ENCODE assay signal across 1 cellular context in the genomic region with DNA sequence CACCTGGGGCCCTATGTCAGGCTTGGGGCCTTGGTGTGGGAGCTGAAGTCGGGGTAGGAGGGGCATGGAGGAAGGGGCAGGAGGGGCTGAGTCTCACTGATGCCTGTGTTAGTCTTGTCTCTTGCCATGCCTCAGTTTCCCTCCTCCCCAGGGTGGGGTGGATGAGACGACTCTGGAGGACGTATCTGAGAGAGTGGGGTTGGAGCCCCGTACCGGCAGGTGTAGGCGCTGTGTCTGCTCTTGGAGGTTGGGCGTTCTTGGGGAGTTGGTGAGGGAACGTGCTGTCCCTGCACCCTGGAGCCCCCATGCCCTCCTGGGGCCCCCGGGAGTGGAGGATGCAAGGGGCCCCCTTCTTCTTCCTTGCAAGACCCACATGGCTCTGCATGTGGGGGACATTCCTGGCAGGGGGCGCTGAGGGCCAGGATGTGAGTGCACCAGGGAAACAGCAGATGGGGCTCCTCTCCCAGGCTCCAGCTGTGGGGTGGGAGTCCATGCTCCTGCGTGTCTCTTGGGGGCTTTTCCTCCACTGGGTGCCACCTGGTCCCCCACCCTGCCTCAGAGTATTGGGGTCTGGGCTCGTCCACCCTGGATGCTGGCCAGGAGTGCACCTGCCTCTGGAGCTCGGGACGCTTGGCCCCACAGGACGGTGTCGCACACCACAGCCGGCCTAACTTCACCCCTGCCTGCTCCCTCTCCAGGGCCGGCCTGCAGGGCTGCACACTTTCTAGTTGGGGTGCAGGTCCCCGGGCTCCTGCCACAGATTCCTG.
TF ChIP-seq lines count a peak whose summit lies in the region.

No MANE protein-coding gene starts in this region.

TF ChIP-seq in K562, 482 proteins besides CTCF, POLR2A, EP300 and RAD21 (continued from another document and continues in another):
- TF ChIP-seq, protein P1, sequence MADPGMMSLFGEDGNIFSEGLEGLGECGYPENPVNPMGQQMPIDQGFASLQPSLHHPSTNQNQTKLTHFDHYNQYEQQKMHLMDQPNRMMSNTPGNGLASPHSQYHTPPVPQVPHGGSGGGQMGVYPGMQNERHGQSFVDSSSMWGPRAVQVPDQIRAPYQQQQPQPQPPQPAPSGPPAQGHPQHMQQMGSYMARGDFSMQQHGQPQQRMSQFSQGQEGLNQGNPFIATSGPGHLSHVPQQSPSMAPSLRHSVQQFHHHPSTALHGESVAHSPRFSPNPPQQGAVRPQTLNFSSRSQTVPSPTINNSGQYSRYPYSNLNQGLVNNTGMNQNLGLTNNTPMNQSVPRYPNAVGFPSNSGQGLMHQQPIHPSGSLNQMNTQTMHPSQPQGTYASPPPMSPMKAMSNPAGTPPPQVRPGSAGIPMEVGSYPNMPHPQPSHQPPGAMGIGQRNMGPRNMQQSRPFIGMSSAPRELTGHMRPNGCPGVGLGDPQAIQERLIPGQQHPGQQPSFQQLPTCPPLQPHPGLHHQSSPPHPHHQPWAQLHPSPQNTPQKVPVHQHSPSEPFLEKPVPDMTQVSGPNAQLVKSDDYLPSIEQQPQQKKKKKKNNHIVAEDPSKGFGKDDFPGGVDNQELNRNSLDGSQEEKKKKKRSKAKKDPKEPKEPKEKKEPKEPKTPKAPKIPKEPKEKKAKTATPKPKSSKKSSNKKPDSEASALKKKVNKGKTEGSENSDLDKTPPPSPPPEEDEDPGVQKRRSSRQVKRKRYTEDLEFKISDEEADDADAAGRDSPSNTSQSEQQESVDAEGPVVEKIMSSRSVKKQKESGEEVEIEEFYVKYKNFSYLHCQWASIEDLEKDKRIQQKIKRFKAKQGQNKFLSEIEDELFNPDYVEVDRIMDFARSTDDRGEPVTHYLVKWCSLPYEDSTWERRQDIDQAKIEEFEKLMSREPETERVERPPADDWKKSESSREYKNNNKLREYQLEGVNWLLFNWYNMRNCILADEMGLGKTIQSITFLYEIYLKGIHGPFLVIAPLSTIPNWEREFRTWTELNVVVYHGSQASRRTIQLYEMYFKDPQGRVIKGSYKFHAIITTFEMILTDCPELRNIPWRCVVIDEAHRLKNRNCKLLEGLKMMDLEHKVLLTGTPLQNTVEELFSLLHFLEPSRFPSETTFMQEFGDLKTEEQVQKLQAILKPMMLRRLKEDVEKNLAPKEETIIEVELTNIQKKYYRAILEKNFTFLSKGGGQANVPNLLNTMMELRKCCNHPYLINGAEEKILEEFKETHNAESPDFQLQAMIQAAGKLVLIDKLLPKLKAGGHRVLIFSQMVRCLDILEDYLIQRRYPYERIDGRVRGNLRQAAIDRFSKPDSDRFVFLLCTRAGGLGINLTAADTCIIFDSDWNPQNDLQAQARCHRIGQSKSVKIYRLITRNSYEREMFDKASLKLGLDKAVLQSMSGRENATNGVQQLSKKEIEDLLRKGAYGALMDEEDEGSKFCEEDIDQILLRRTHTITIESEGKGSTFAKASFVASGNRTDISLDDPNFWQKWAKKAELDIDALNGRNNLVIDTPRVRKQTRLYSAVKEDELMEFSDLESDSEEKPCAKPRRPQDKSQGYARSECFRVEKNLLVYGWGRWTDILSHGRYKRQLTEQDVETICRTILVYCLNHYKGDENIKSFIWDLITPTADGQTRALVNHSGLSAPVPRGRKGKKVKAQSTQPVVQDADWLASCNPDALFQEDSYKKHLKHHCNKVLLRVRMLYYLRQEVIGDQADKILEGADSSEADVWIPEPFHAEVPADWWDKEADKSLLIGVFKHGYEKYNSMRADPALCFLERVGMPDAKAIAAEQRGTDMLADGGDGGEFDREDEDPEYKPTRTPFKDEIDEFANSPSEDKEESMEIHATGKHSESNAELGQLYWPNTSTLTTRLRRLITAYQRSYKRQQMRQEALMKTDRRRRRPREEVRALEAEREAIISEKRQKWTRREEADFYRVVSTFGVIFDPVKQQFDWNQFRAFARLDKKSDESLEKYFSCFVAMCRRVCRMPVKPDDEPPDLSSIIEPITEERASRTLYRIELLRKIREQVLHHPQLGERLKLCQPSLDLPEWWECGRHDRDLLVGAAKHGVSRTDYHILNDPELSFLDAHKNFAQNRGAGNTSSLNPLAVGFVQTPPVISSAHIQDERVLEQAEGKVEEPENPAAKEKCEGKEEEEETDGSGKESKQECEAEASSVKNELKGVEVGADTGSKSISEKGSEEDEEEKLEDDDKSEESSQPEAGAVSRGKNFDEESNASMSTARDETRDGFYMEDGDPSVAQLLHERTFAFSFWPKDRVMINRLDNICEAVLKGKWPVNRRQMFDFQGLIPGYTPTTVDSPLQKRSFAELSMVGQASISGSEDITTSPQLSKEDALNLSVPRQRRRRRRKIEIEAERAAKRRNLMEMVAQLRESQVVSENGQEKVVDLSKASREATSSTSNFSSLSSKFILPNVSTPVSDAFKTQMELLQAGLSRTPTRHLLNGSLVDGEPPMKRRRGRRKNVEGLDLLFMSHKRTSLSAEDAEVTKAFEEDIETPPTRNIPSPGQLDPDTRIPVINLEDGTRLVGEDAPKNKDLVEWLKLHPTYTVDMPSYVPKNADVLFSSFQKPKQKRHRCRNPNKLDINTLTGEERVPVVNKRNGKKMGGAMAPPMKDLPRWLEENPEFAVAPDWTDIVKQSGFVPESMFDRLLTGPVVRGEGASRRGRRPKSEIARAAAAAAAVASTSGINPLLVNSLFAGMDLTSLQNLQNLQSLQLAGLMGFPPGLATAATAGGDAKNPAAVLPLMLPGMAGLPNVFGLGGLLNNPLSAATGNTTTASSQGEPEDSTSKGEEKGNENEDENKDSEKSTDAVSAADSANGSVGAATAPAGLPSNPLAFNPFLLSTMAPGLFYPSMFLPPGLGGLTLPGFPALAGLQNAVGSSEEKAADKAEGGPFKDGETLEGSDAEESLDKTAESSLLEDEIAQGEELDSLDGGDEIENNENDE (IDR thresholded peaks at IDR 0.05; ENCODE audit: low read depth, low read length), result no peak
- TF ChIP-seq, protein P2, sequence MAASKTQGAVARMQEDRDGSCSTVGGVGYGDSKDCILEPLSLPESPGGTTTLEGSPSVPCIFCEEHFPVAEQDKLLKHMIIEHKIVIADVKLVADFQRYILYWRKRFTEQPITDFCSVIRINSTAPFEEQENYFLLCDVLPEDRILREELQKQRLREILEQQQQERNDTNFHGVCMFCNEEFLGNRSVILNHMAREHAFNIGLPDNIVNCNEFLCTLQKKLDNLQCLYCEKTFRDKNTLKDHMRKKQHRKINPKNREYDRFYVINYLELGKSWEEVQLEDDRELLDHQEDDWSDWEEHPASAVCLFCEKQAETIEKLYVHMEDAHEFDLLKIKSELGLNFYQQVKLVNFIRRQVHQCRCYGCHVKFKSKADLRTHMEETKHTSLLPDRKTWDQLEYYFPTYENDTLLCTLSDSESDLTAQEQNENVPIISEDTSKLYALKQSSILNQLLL (CRISPR knock-in tag; IDR thresholded peaks at IDR 0.05; ENCODE audit: borderline replicate concordance), result no peak
- TF ChIP-seq SPI1 (IDR thresholded peaks at IDR 0.05; ENCODE audit: borderline replicate concordance, low read depth, low read length) (no peak), CREBBP (IDR thresholded peaks at IDR 0.05; ENCODE audit: low read depth, low read length) (no peak), MYNN (IDR thresholded peaks at IDR 0.05) (no peak), MYNN (CRISPR knock-in tag; IDR thresholded peaks at IDR 0.05) (no peak), RFX7 (CRISPR knock-in tag; IDR thresholded peaks at IDR 0.05) (no peak), FOXP1 (CRISPR knock-in tag; IDR thresholded peaks at IDR 0.05) (no peak), ZNF444 (CRISPR knock-in tag; IDR thresholded peaks at IDR 0.05) (no peak), FUS (optimal IDR thresholded peaks at IDR 0.05; ENCODE audit: low read depth, low read length) (no peak), BRCA1 (IDR thresholded peaks at IDR 0.05) (no peak), BRCA1 (CRISPR knock-in tag; IDR thresholded peaks at IDR 0.05) (no peak), ESRRB (CRISPR knock-in tag; IDR thresholded peaks at IDR 0.05; ENCODE audit: borderline replicate concordance) (no peak), MTA2 (IDR thresholded peaks at IDR 0.05; ENCODE audit: low read depth) (no peak), TBL1XR1 (IDR thresholded peaks at IDR 0.05; ENCODE audit: low read length in 2 of 2) (no peak), ELF4 (CRISPR knock-in tag; IDR thresholded peaks at IDR 0.05) (no peak), HDGF (IDR thresholded peaks at IDR 0.05) (no peak), CXXC5 (CRISPR knock-in tag; IDR thresholded peaks at IDR 0.05) (no peak), MCM2 (IDR thresholded peaks at IDR 0.05; ENCODE audit: low read depth) (no peak), ATF7 (IDR thresholded peaks at IDR 0.05) (no peak), TEAD1 (CRISPR knock-in tag; IDR thresholded peaks at IDR 0.05) (peak; percentile 25 to 65; a peak in 1 of 4 replicates)
- TF ChIP-seq, protein P3, sequence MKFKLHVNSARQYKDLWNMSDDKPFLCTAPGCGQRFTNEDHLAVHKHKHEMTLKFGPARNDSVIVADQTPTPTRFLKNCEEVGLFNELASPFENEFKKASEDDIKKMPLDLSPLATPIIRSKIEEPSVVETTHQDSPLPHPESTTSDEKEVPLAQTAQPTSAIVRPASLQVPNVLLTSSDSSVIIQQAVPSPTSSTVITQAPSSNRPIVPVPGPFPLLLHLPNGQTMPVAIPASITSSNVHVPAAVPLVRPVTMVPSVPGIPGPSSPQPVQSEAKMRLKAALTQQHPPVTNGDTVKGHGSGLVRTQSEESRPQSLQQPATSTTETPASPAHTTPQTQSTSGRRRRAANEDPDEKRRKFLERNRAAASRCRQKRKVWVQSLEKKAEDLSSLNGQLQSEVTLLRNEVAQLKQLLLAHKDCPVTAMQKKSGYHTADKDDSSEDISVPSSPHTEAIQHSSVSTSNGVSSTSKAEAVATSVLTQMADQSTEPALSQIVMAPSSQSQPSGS (CRISPR knock-in tag; IDR thresholded peaks at IDR 0.05), result no peak
- TF ChIP-seq, protein P4, sequence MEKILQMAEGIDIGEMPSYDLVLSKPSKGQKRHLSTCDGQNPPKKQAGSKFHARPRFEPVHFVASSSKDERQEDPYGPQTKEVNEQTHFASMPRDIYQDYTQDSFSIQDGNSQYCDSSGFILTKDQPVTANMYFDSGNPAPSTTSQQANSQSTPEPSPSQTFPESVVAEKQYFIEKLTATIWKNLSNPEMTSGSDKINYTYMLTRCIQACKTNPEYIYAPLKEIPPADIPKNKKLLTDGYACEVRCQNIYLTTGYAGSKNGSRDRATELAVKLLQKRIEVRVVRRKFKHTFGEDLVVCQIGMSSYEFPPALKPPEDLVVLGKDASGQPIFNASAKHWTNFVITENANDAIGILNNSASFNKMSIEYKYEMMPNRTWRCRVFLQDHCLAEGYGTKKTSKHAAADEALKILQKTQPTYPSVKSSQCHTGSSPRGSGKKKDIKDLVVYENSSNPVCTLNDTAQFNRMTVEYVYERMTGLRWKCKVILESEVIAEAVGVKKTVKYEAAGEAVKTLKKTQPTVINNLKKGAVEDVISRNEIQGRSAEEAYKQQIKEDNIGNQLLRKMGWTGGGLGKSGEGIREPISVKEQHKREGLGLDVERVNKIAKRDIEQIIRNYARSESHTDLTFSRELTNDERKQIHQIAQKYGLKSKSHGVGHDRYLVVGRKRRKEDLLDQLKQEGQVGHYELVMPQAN (IDR thresholded peaks at IDR 0.05; ENCODE audit: borderline replicate concordance), result no peak
- TF ChIP-seq, protein P5, sequence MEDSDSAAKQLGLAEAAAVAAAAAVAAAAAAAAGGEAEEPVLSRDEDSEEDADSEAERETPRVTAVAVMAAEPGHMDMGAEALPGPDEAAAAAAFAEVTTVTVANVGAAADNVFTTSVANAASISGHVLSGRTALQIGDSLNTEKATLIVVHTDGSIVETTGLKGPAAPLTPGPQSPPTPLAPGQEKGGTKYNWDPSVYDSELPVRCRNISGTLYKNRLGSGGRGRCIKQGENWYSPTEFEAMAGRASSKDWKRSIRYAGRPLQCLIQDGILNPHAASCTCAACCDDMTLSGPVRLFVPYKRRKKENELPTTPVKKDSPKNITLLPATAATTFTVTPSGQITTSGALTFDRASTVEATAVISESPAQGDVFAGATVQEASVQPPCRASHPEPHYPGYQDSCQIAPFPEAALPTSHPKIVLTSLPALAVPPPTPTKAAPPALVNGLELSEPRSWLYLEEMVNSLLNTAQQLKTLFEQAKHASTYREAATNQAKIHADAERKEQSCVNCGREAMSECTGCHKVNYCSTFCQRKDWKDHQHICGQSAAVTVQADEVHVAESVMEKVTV (CRISPR knock-in tag; IDR thresholded peaks at IDR 0.05), result 0 out of 2 replicates have a peak, but pooled peaks have one; percentile 35
- TF ChIP-seq, protein P6, sequence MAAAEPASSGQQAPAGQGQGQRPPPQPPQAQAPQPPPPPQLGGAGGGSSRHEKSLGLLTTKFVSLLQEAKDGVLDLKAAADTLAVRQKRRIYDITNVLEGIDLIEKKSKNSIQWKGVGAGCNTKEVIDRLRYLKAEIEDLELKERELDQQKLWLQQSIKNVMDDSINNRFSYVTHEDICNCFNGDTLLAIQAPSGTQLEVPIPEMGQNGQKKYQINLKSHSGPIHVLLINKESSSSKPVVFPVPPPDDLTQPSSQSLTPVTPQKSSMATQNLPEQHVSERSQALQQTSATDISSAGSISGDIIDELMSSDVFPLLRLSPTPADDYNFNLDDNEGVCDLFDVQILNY (CRISPR knock-in tag; IDR thresholded peaks at IDR 0.05), result no peak
- TF ChIP-seq, protein P7, sequence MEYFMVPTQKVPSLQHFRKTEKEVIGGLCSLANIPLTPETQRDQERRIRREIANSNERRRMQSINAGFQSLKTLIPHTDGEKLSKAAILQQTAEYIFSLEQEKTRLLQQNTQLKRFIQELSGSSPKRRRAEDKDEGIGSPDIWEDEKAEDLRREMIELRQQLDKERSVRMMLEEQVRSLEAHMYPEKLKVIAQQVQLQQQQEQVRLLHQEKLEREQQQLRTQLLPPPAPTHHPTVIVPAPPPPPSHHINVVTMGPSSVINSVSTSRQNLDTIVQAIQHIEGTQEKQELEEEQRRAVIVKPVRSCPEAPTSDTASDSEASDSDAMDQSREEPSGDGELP (CRISPR knock-in tag; IDR thresholded peaks at IDR 0.05; ENCODE audit: borderline replicate concordance), result peak; percentile 36; the same call in 1 of the 2 replicates
- TF ChIP-seq, protein P8, sequence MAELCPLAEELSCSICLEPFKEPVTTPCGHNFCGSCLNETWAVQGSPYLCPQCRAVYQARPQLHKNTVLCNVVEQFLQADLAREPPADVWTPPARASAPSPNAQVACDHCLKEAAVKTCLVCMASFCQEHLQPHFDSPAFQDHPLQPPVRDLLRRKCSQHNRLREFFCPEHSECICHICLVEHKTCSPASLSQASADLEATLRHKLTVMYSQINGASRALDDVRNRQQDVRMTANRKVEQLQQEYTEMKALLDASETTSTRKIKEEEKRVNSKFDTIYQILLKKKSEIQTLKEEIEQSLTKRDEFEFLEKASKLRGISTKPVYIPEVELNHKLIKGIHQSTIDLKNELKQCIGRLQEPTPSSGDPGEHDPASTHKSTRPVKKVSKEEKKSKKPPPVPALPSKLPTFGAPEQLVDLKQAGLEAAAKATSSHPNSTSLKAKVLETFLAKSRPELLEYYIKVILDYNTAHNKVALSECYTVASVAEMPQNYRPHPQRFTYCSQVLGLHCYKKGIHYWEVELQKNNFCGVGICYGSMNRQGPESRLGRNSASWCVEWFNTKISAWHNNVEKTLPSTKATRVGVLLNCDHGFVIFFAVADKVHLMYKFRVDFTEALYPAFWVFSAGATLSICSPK (IDR thresholded peaks at IDR 0.05; ENCODE audit: borderline replicate concordance), result no peak
- TF ChIP-seq, protein P9, sequence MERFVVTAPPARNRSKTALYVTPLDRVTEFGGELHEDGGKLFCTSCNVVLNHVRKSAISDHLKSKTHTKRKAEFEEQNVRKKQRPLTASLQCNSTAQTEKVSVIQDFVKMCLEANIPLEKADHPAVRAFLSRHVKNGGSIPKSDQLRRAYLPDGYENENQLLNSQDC (CRISPR knock-in tag; IDR thresholded peaks at IDR 0.05), result no peak
- TF ChIP-seq, protein P10, sequence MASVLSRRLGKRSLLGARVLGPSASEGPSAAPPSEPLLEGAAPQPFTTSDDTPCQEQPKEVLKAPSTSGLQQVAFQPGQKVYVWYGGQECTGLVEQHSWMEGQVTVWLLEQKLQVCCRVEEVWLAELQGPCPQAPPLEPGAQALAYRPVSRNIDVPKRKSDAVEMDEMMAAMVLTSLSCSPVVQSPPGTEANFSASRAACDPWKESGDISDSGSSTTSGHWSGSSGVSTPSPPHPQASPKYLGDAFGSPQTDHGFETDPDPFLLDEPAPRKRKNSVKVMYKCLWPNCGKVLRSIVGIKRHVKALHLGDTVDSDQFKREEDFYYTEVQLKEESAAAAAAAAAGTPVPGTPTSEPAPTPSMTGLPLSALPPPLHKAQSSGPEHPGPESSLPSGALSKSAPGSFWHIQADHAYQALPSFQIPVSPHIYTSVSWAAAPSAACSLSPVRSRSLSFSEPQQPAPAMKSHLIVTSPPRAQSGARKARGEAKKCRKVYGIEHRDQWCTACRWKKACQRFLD (CRISPR knock-in tag; IDR thresholded peaks at IDR 0.05), result no peak
